In the genomic region with DNA sequence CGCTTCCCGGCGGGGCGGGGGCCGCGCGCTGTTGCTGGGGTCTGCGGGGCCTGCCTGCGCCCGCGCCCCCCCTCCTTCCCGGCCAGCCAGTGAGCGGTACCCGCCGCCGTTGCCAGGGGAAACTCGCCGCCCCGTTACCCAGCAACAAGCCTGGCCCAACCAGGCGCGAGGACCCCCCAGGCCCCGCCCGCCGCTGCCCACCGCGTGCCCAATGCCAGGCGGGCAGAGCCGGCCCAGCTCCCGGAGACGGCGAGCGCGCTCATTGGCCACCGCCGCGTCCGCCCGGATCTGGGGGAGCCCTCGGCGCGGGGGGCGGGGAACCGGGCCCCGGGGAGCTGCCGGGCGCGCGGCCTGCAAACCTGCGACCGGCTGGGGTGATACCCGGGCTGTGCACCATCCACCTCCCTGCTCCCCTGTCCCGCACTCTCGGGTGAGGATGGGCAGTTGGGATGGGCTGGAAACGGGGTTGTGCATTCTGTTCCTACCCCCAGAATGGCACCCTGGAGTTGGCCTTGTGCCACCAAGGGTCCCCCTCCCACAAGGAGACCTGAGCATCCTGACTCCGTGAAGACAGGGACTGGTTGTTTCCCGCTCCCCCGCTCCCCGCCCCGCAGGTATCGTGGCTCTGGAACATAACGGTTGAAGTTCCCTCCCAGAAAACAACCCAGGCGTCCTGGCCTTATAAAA, we compare ENCODE assay signal across 9 cellular contexts. TPM values are rescaled to one million over a fixed set of nuclear protein-coding genes. Genes with fewer than 3 reads are reported as not detected.
DNase-seq lines count a peak whose midpoint lies in the region; ATAC-seq, FAIRE-seq and TF ChIP-seq lines count a peak whose summit lies in the region.
"Had no signal": no experiment of that assay in that cellular context is flagged by ENCODE, and none has a peak within 500 bp of the region (broad histone marks: within the 10 kb centered on the region; RNA-seq: fewer than 3 reads in every experiment).

No MANE protein-coding gene starts in this region.

- intact Hi-C loops in left ventricle myocardium inferior (cut with micrococcal nuclease) = no loop called here

- peaks cover 22% of the 10 kb centered on the region for H3K27me3 ChIP-seq in left ventricle myocardium inferior (ENCODE audit: low read depth)

- H3K9me3 Mint-ChIP-seq in activated naive CD8-positive, alpha-beta T cell (ENCODE audit: low read depth) = no peaks in the 10 kb centered on the region

- H3K9me3 ChIP-seq in left ventricle myocardium inferior (replicated peaks) = no peaks in the 10 kb centered on the region
- H3K9me3 ChIP-seq: SJSA1 had no signal

- peak overlapping the region; percentile 54 for H3K4me3 Mint-ChIP-seq in activated naive CD8-positive, alpha-beta T cell

- DNase-seq in GM12891 (ENCODE audit: insufficient read length, low spot score) = no peak
- DNase-seq in NCI-H524 (lab: John Stamatoyannopoulos, UW) = peak; percentile 93 to 94
- peak; percentile 40 for DNase-seq in left ventricle myocardium inferior
- DNase-seq in retinal pigment epithelial cell (ENCODE audit: low read depth) = no peak
- no peak for DNase-seq in NCI-H526 treated with DMSO at 0.1 percent for 48 hours (lab: John Stamatoyannopoulos, UW)

- TF ChIP-seq POLR2A in GM12891 (IDR thresholded peaks at IDR 0.05; ENCODE audit: low read depth, low read length) = no peak

- H3K4me1 Mint-ChIP-seq in activated naive CD8-positive, alpha-beta T cell (ENCODE audit: low read depth) = peaks cover 31% of the 10 kb centered on the region

- FAIRE-seq in GM12891 (lab: Jason Lieb, UNC) = peak; percentile 41

- H3K4me3 ChIP-seq in left ventricle myocardium inferior = peak overlapping the region; percentile 64
- peak overlapping the region; percentile 40 for H3K4me3 ChIP-seq in retinal pigment epithelial cell (ENCODE audit: low read length)
- H3K4me3 ChIP-seq: SJSA1 had no signal

- no peaks in the 10 kb centered on the region for H3K27me3 Mint-ChIP-seq in activated naive CD8-positive, alpha-beta T cell

- no peaks in the 10 kb centered on the region for H3K36me3 ChIP-seq in left ventricle myocardium inferior
- H3K36me3 ChIP-seq: SJSA1 had no signal

- H3K36me3 Mint-ChIP-seq in activated naive CD8-positive, alpha-beta T cell = no peaks in the 10 kb centered on the region

- H3K4me1 ChIP-seq in left ventricle myocardium inferior = peaks cover 47% of the 10 kb centered on the region

- H3K27ac Mint-ChIP-seq in activated naive CD8-positive, alpha-beta T cell = no peak overlapping the region

- TF ChIP-seq CTCF in left ventricle myocardium inferior (IDR thresholded peaks at IDR 0.05; ENCODE audit: borderline replicate concordance) (no peak), retinal pigment epithelial cell (conservative IDR thresholded peaks at IDR 0.05; ENCODE audit: low read depth, low read length) (no peak)

- ATAC-seq in HG03108 (IDR thresholded peaks at IDR 0.05; ENCODE audit: unreplicated experiment) (no peak), HG02798 (IDR thresholded peaks at IDR 0.05; ENCODE audit: poor library complexity, unreplicated experiment) (no peak)

- H3K27ac ChIP-seq in left ventricle myocardium inferior (replicated peaks) = no peak overlapping the region
- H3K27ac ChIP-seq: SJSA1 had no signal

TF ChIP-seq in GM12891, 5 proteins besides CTCF, POLR2A, EP300 and RAD21:
- no peak for TF ChIP-seq SPI1 (IDR thresholded peaks at IDR 0.05; ENCODE audit: low read depth, low read length)
- no peak for TF ChIP-seq POU2F2 (IDR thresholded peaks at IDR 0.05; ENCODE audit: low read depth, low read length)
- no peak for TF ChIP-seq TAF1 (IDR thresholded peaks at IDR 0.05; ENCODE audit: low read depth, low read length)
- TF ChIP-seq PAX5 (IDR thresholded peaks at IDR 0.05; ENCODE audit: insufficient read depth, low read length, severe bottlenecking) = no peak
- no peak for TF ChIP-seq POLR2AphosphoS5 (IDR thresholded peaks at IDR 0.05; ENCODE audit: low read depth, low read length)

RNA-seq across cellular contexts. Expression of gene BBC3, which starts 8.8 kb away (rescaled TPM):
- 10.9 TPM for polyA plus RNA-seq in GM12891 (2012; ENCODE audit: low read depth, missing spikeins)
- 3.9 TPM for total RNA-seq in left ventricle myocardium inferior

RNA-seq across cellular contexts. Expression of gene CCDC9, which starts 16.6 kb away (rescaled TPM):
- 10.3 TPM for polyA plus RNA-seq in GM12891 (2012; ENCODE audit: low read depth, missing spikeins)
- total RNA-seq in left ventricle myocardium inferior = 21.6 TPM

RNA-seq across cellular contexts. Expression of gene INAFM1, which starts 34.9 kb away (rescaled TPM):
- polyA plus RNA-seq in GM12891 (2012; ENCODE audit: low read depth, missing spikeins) = 2.5 TPM
- 12.2 TPM for total RNA-seq in left ventricle myocardium inferior

Comparison
In these comparisons a context has a peak if more than half of its experiments do, and no peak if none do; other contexts are left out.
1. DNase-seq: peak in NCI-H524 (2 of 2) and left ventricle myocardium inferior (single experiment); none in GM12891 (single experiment), retinal pigment epithelial cell (single experiment) and NCI-H526 treated with DMSO at 0.1 percent for 48 hours (single experiment).